In the genomic region with DNA sequence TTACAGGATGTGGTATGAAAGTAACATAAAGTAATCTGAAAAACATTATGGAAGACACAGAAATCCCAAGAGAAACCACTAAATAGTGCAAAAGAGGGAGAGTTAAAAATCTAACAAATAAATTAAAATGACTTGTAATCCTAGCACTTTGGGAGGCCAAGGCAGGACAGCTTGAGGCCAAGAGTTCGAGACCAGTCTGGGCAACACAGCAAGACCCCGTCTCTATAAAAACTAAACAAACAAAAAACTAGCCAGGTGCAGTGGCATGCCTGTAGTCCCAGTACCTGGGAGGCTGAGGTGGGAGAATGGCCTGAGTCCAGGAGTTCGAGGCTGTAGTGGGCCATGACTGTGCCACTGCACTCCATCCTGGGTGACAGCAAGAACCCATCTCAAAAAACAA, we compare ENCODE assay signal across 22 cellular contexts. TPM values are rescaled to one million over a fixed set of nuclear protein-coding genes. Genes with fewer than 3 reads are reported as not detected.
A peak's percentile ranks its signal among the peaks of the same experiment; 100 is the strongest.
DNase-seq lines count a peak whose midpoint lies in the region; ATAC-seq, FAIRE-seq and TF ChIP-seq lines count a peak whose summit lies in the region.
"Had no signal": no experiment of that assay in that cellular context is flagged by ENCODE, and none has a peak within 500 bp of the region (broad histone marks: within the 10 kb centered on the region; RNA-seq: fewer than 3 reads in every experiment).

No MANE protein-coding gene starts in this region.

- H4K20me1 ChIP-seq in endothelial cell of umbilical vein (replicated peaks; ENCODE audit: control insufficient read depth, extremely low read depth, insufficient read depth, low read length) = no peaks in the 10 kb centered on the region

- H3K4me3 Mint-ChIP-seq in activated naive CD8-positive, alpha-beta T cell treated with anti-CD3 and anti-CD28 coated beads, Interleukin-2, amount 10 ng/mL, durations not matched to agents 7 days and 5 days = no peak overlapping the region
- no peak overlapping the region for H3K4me3 Mint-ChIP-seq in activated naive CD8-positive, alpha-beta T cell treated with anti-CD3 and anti-CD28 coated beads for 36 hours
- H3K4me3 Mint-ChIP-seq: CD4-positive, alpha-beta T cell; H9; IgD-negative memory B cell had no signal

- no peak for TF ChIP-seq POLR2A in endothelial cell of umbilical vein (IDR thresholded peaks at IDR 0.05; ENCODE audit: low read depth, low read length)
- no peak for TF ChIP-seq POLR2A in prostate gland (IDR thresholded peaks at IDR 0.05)

- intact Hi-C loops in endothelial cell of umbilical vein (cut with micrococcal nuclease) = no loop called here
- intact Hi-C loops in prostate gland (cut with DNase I) = no loop called here

- no peak for ATAC-seq in activated naive CD8-positive, alpha-beta T cell treated with anti-CD3 and anti-CD28 coated beads, Interleukin-2, amount 10 ng/mL, durations not matched to agents 7 days and 5 days (ENCODE audit: low read depth)
- ATAC-seq in HG02852 (IDR thresholded peaks at IDR 0.05; ENCODE audit: unreplicated experiment) (no peak), GM21576 (IDR thresholded peaks at IDR 0.05; ENCODE audit: unreplicated experiment) (no peak)

- no peak overlapping the region for H3K4me2 ChIP-seq in endothelial cell of umbilical vein (ENCODE audit: insufficient read depth, low read length)

- H3K27ac ChIP-seq in HEK293 (ENCODE audit: extremely low read depth, low read depth, low read length) = no peak overlapping the region
- no peak overlapping the region for H3K27ac ChIP-seq in endothelial cell of umbilical vein (ENCODE audit: insufficient read depth, low read depth, low read length)
- peak overlapping the region; percentile 19 to 33 for H3K27ac ChIP-seq in prostate gland
- H3K27ac ChIP-seq: GM23248, Peyer's patch, SJCRH30 had no signal

- no peaks in the 10 kb centered on the region for H3K9me3 Mint-ChIP-seq in activated naive CD8-positive, alpha-beta T cell treated with anti-CD3 and anti-CD28 coated beads, Interleukin-2, amount 10 ng/mL, durations not matched to agents 7 days and 5 days
- H3K9me3 Mint-ChIP-seq in activated naive CD8-positive, alpha-beta T cell treated with anti-CD3 and anti-CD28 coated beads for 36 hours = no peaks in the 10 kb centered on the region
- H3K9me3 Mint-ChIP-seq: CD4-positive, alpha-beta T cell; H9; IgD-negative memory B cell had no signal

- H3K27me3 Mint-ChIP-seq in activated naive CD8-positive, alpha-beta T cell treated with anti-CD3 and anti-CD28 coated beads, Interleukin-2, amount 10 ng/mL, durations not matched to agents 7 days and 5 days = no peaks in the 10 kb centered on the region
- no peaks in the 10 kb centered on the region for H3K27me3 Mint-ChIP-seq in activated naive CD8-positive, alpha-beta T cell treated with anti-CD3 and anti-CD28 coated beads for 36 hours
- H3K27me3 Mint-ChIP-seq: CD4-positive, alpha-beta T cell; IgD-negative memory B cell had no signal

- peaks cover 22% of the 10 kb centered on the region for H3K79me2 ChIP-seq in endothelial cell of umbilical vein (ENCODE audit: control insufficient read depth, insufficient read depth, low read length)

- BruUV-seq in endothelial cell of umbilical vein (replicated peaks; lab: Mats Ljungman, UMichigan) = no TSS peak

- H3K27me3 ChIP-seq in endothelial cell of umbilical vein (ENCODE audit: control insufficient read depth in 2 of 2, insufficient read depth in 2 of 2, low read length in 2 of 2) = no peaks in the 10 kb centered on the region
- no peaks in the 10 kb centered on the region for H3K27me3 ChIP-seq in prostate gland (replicated peaks; ENCODE audit: insufficient read depth)
- H3K27me3 ChIP-seq: Peyer's patch, SJCRH30 had no signal

- H3K36me3 ChIP-seq in HEK293 (ENCODE audit: control insufficient read depth in 2 of 2, insufficient read depth in 1 of 2, low read length in 2 of 2) = peaks cover 81 to 84% of the 10 kb centered on the region in 2 experiments
- peaks cover 4 to 24% of the 10 kb centered on the region in 2 experiments for H3K36me3 ChIP-seq in endothelial cell of umbilical vein (ENCODE audit: control insufficient read depth in 2 of 2, extremely low read depth in 1 of 2, insufficient read depth in 2 of 2, low read length in 2 of 2)
- H3K36me3 ChIP-seq in prostate gland = no peaks in the 10 kb centered on the region

- DNase-seq in activated naive CD8-positive, alpha-beta T cell treated with anti-CD3 and anti-CD28 coated beads, Interleukin-2, amount 10 ng/mL, durations not matched to agents 7 days and 5 days = no peak
- no peak for DNase-seq in activated naive CD8-positive, alpha-beta T cell treated with anti-CD3 and anti-CD28 coated beads for 36 hours
- DNase-seq in endothelial cell of umbilical vein (ENCODE audit: low read depth, low spot score) (no peak), prostate gland (ENCODE audit: low spot score) (no peak)
- DNase-seq: Calu3; CD4-positive, alpha-beta T cell; DMS153; GM23248; H9; MV-4-11; NCI-H1694; NCI-H2081 treated with DMSO at 0.1 percent for 48 hours; NCI-H2171 treated with DMSO at 0.1 percent for 48 hours; NCI-H524 treated with DMSO at 0.1 percent for 48 hours; NCI-H82; Peyer's patch; SJCRH30 had no signal

- no peaks in the 10 kb centered on the region for H3K9me3 ChIP-seq in HEK293 (ENCODE audit: control insufficient read depth, insufficient read depth, low read depth, low read length)
- no peaks in the 10 kb centered on the region for H3K9me3 ChIP-seq in endothelial cell of umbilical vein (replicated peaks; ENCODE audit: control insufficient read depth, insufficient read depth, low read length)
- no peaks in the 10 kb centered on the region for H3K9me3 ChIP-seq in prostate gland
- H3K9me3 ChIP-seq: Peyer's patch, SJCRH30 had no signal

- H3K4me1 Mint-ChIP-seq in activated naive CD8-positive, alpha-beta T cell treated with anti-CD3 and anti-CD28 coated beads, Interleukin-2, amount 10 ng/mL, durations not matched to agents 7 days and 5 days = peaks cover 12% of the 10 kb centered on the region
- peaks cover 20% of the 10 kb centered on the region for H3K4me1 Mint-ChIP-seq in activated naive CD8-positive, alpha-beta T cell treated with anti-CD3 and anti-CD28 coated beads for 36 hours
- H3K4me1 Mint-ChIP-seq: H9 had no signal

- POLR2A ChIA-PET in activated naive CD8-positive, alpha-beta T cell treated with anti-CD3 and anti-CD28 coated beads, Interleukin-2, amount 10 ng/mL, durations not matched to agents 7 days and 5 days (lab: Charles Lee) = no interaction called here
- POLR2A ChIA-PET in HEK293 (lab: Yijun Ruan, JAX) = interaction anchor here (0.5 to 0.6 kb wide), 2 partner anchors 54 to 856 kb away, joined by 3 to 5 read pairs; no protein-coding TSS in a partner anchor
- POLR2A ChIA-PET in endothelial cell of umbilical vein (lab: Charles Lee) = no interaction called here

- H3K36me3 Mint-ChIP-seq in activated naive CD8-positive, alpha-beta T cell treated with anti-CD3 and anti-CD28 coated beads, Interleukin-2, amount 10 ng/mL, durations not matched to agents 7 days and 5 days = peaks cover 44% of the 10 kb centered on the region
- peaks cover 44% of the 10 kb centered on the region for H3K36me3 Mint-ChIP-seq in activated naive CD8-positive, alpha-beta T cell treated with anti-CD3 and anti-CD28 coated beads for 36 hours

- peak overlapping the region; percentile 32 for H3K27ac Mint-ChIP-seq in activated naive CD8-positive, alpha-beta T cell treated with anti-CD3 and anti-CD28 coated beads, Interleukin-2, amount 10 ng/mL, durations not matched to agents 7 days and 5 days
- no peak overlapping the region for H3K27ac Mint-ChIP-seq in activated naive CD8-positive, alpha-beta T cell treated with anti-CD3 and anti-CD28 coated beads for 36 hours
- H3K27ac Mint-ChIP-seq: CD4-positive, alpha-beta T cell; H9 had no signal

- TF ChIP-seq CTCF in HEK293 (tag by site-specific recombination; IDR thresholded peaks at IDR 0.05) (no peak), endothelial cell of umbilical vein (IDR thresholded peaks at IDR 0.05; ENCODE audit: extremely low read depth in 1 of 2, insufficient read depth in 1 of 2, low read depth in 1 of 2, low read length in 2 of 2) (no peak), prostate gland (IDR thresholded peaks at IDR 0.05) (no peak)

- H3K9me1 ChIP-seq in endothelial cell of umbilical vein (replicated peaks; ENCODE audit: control insufficient read depth, extremely low read depth, insufficient read depth, low read length) = no peaks in the 10 kb centered on the region

- H3K4me3 ChIP-seq in HEK293 (ENCODE audit: low read depth, low read length) (no peak overlapping the region), endothelial cell of umbilical vein (replicated peaks in 1 of 3; ENCODE audit: insufficient read depth in 1 of 3, low read depth in 1 of 3, low read length in 3 of 3) (no peak overlapping the region), prostate gland (no peak overlapping the region)
- H3K4me3 ChIP-seq: GM23248, Peyer's patch, SJCRH30 had no signal

- FAIRE-seq in endothelial cell of umbilical vein (lab: Jason Lieb, UNC) = peak; percentile 56
- FAIRE-seq: GM12891 had no signal

- no peak overlapping the region for H2AFZ ChIP-seq in endothelial cell of umbilical vein (ENCODE audit: low read depth, low read length)
- H2AFZ ChIP-seq: GM23248 had no signal

- 44% methylated on average over 3 of the region's 3 CpGs for WGBS in prostate gland

- no peaks in the 10 kb centered on the region for H3K4me1 ChIP-seq in HEK293 (ENCODE audit: control insufficient read depth, insufficient read depth, low read length)
- peaks cover 7% of the 10 kb centered on the region for H3K4me1 ChIP-seq in endothelial cell of umbilical vein (ENCODE audit: control insufficient read depth, extremely low read depth, insufficient read depth, low read length)
- no peaks in the 10 kb centered on the region for H3K4me1 ChIP-seq in prostate gland (replicated peaks)
- H3K4me1 ChIP-seq: Peyer's patch, SJCRH30 had no signal

- dilution Hi-C loops in endothelial cell of umbilical vein (cut with MboI; ENCODE audit: extremely low pct_ligation_motif_present, low sequenced_read_pairs) = no loop called here

- H3K9ac ChIP-seq in endothelial cell of umbilical vein (replicated peaks; ENCODE audit: extremely low read depth, insufficient read depth, low read length) = no peak overlapping the region
- H3K9ac ChIP-seq: GM23248 had no signal

- CTCF ChIA-PET in HEK293 (lab: Yijun Ruan, JAX) (interaction anchor here (1.1 kb wide), 1 partner anchor 60 kb away, joined by 3 read pairs; no protein-coding TSS in a partner anchor), endothelial cell of umbilical vein (lab: Charles Lee) (interaction anchor here (1.2 to 2.5 kb wide), 4 partner anchors 9 to 25 kb away, joined by 3 to 8 read pairs (median 3); no protein-coding TSS in a partner anchor)

RNA-seq across cellular contexts. Expression of a gene that starts 50.8 kb away (rescaled TPM):
- total RNA-seq in activated naive CD8-positive, alpha-beta T cell treated with anti-CD3 and anti-CD28 coated beads, Interleukin-2, amount 10 ng/mL, durations not matched to agents 7 days and 5 days = 10 to 100 TPM; 14.2 to 14.9 TPM
- 1 to 10 TPM; 3.8 to 4.0 TPM for total RNA-seq in activated naive CD8-positive, alpha-beta T cell treated with anti-CD3 and anti-CD28 coated beads for 36 hours
- 11.3 and 11.5 TPM in 2 replicates for total RNA-seq in endothelial cell of umbilical vein
- 4.3 and 4.8 TPM in 2 replicates for polyA plus RNA-seq in endothelial cell of umbilical vein
- polyA plus RNA-seq in endothelial cell of umbilical vein (2011; cell fraction: cytosol; rRNA removed) = 4.2 and 4.8 TPM in 2 replicates
- 5.7 and 7.6 TPM in 2 replicates for polyA plus RNA-seq in endothelial cell of umbilical vein (2011; cell fraction: nucleus; rRNA removed)
- 8.2 and 9.5 TPM in 2 replicates for polyA plus RNA-seq in endothelial cell of umbilical vein (2012)
- polyA minus RNA-seq in endothelial cell of umbilical vein = 5.5 and 5.7 TPM in 2 replicates
- 7.6 TPM for polyA minus RNA-seq in endothelial cell of umbilical vein (2011; cell fraction: cytosol; rRNA and poly(A)+ RNA removed)
- polyA minus RNA-seq in endothelial cell of umbilical vein (2011; cell fraction: nucleus; rRNA and poly(A)+ RNA removed) = 4.0 and 4.5 TPM in 2 replicates
- total RNA-seq in prostate gland = 10 to 100 TPM; 23.7 to 39.4 TPM

RNA-seq across cellular contexts. Expression of a gene that starts 55.8 kb away (rescaled TPM):
- 10 to 100 TPM; 67.6 to 68.5 TPM for total RNA-seq in activated naive CD8-positive, alpha-beta T cell treated with anti-CD3 and anti-CD28 coated beads, Interleukin-2, amount 10 ng/mL, durations not matched to agents 7 days and 5 days
- total RNA-seq in activated naive CD8-positive, alpha-beta T cell treated with anti-CD3 and anti-CD28 coated beads for 36 hours = 10 to 100 TPM; 93.2 to 97.2 TPM
- total RNA-seq in endothelial cell of umbilical vein (47.7 and 51.0 TPM in 2 replicates), prostate gland (10 to 100 TPM; 35.3 to 46.2 TPM)
- 22.0 and 22.6 TPM in 2 replicates for polyA plus RNA-seq in endothelial cell of umbilical vein
- 20.1 TPM in 2 replicates for polyA plus RNA-seq in endothelial cell of umbilical vein (2011; cell fraction: cytosol; rRNA removed)
- 43.2 and 52.6 TPM in 2 replicates for polyA plus RNA-seq in endothelial cell of umbilical vein (2011; cell fraction: nucleus; rRNA removed)
- polyA plus RNA-seq in endothelial cell of umbilical vein (2012) = 20.1 and 31.1 TPM in 2 replicates
- 36.6 and 39.7 TPM in 2 replicates for polyA minus RNA-seq in endothelial cell of umbilical vein
- polyA minus RNA-seq in endothelial cell of umbilical vein (2011; cell fraction: cytosol; rRNA and poly(A)+ RNA removed) = 33.9 TPM
- 39.8 and 56.3 TPM in 2 replicates for polyA minus RNA-seq in endothelial cell of umbilical vein (2011; cell fraction: nucleus; rRNA and poly(A)+ RNA removed)

Comparison
In these comparisons a context has a peak if more than half of its experiments do, and no peak if none do; other contexts are left out.
1. H3K27ac ChIP-seq: peak in prostate gland (2 of 2); none in HEK293 (single experiment) and endothelial cell of umbilical vein (single experiment).